Comparison of ENCODE assay signal across 8 cellular contexts in the genomic region with DNA sequence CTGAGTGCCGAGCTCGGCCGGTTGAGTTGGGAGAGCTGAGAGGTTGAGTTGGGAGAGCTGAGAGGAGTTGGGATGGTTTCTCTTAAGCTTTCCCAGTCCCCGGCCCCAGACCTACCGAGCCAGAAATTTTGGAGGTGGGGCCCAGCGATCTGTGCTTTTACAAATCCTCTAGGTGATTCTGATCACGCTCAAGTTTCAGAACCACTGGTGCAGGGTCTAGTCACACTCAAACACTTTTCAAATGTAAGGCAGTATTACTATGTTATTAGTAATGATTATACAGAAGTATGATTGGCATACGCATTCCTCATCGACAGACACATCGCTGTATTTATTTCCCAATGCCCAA. TPM values are rescaled to one million over a fixed set of nuclear protein-coding genes. Genes with fewer than 3 reads are reported as not detected.
A peak's percentile ranks its signal among the peaks of the same experiment; 100 is the strongest.
DNase-seq lines count a peak whose midpoint lies in the region; ATAC-seq and TF ChIP-seq lines count a peak whose summit lies in the region.

No MANE protein-coding gene starts in this region.

- no peaks in the 10 kb centered on the region for H3K9me3 ChIP-seq in NT2/D1 (ENCODE audit: insufficient read depth, low read length)

- H3K36me3 ChIP-seq in NT2/D1 (ENCODE audit: insufficient read depth, insufficient read length, low read length) = peaks cover 9% of the 10 kb centered on the region

- H3K4me1 Mint-ChIP-seq in effector memory CD8-positive, alpha-beta T cell (ENCODE audit: low read depth in 2 of 2) = peaks cover 34 to 56% of the 10 kb centered on the region in 2 donors
- peaks cover 36% of the 10 kb centered on the region for H3K4me1 Mint-ChIP-seq in neural crest cell

- no peaks in the 10 kb centered on the region for H3K9me3 Mint-ChIP-seq in effector memory CD8-positive, alpha-beta T cell
- H3K9me3 Mint-ChIP-seq in neural crest cell = no peaks in the 10 kb centered on the region

- no peaks in the 10 kb centered on the region for H3K27me3 Mint-ChIP-seq in effector memory CD8-positive, alpha-beta T cell
- peaks cover 2% of the 10 kb centered on the region for H3K27me3 Mint-ChIP-seq in neural crest cell (ENCODE audit: low read depth)

- H3K27ac Mint-ChIP-seq in effector memory CD8-positive, alpha-beta T cell = peak overlapping the region; percentile 93 to 97
- H3K27ac Mint-ChIP-seq in neural crest cell (ENCODE audit: unreplicated experiment) = peak overlapping the region; percentile 97

- no peak for ATAC-seq in effector memory CD8-positive, alpha-beta T cell (replicated peaks)
- no peak for ATAC-seq in HG03439 (IDR thresholded peaks at IDR 0.05; ENCODE audit: unreplicated experiment)

- no peak for TF ChIP-seq CTCF in C4-2B (conservative IDR thresholded peaks at IDR 0.05)
- no peak for TF ChIP-seq CTCF in neural crest cell (conservative IDR thresholded peaks at IDR 0.05)

- no peak for DNase-seq in NT2/D1 (ENCODE audit: low read depth, low spot score)
- DNase-seq in effector memory CD8-positive, alpha-beta T cell = no peak
- no peak for DNase-seq in neural crest cell (ENCODE audit: low read depth, low spot score)
- DNase-seq in NCI-H2081 (lab: John Stamatoyannopoulos, UW) = no peak
- DNase-seq in DMS114 treated with DMSO at 0.1 percent for 48 hours (lab: John Stamatoyannopoulos, UW; ENCODE audit: unreplicated experiment) = no peak
- DNase-seq in NCI-H1436 treated with DMSO at 0.1 percent for 48 hours (lab: John Stamatoyannopoulos, UW) = no peak

- peaks cover 3% of the 10 kb centered on the region for H3K4me1 ChIP-seq in NT2/D1 (ENCODE audit: insufficient read depth, insufficient read length)

- peak overlapping the region; percentile 88 for H3K27ac ChIP-seq in C4-2B

- peak overlapping the region; percentile 94 to 99 for H3K4me3 Mint-ChIP-seq in effector memory CD8-positive, alpha-beta T cell
- H3K4me3 Mint-ChIP-seq in neural crest cell = peak overlapping the region; percentile 97

- H3K27me3 ChIP-seq in NT2/D1 (ENCODE audit: insufficient read depth, insufficient read length) = no peaks in the 10 kb centered on the region

- H3K4me3 ChIP-seq in NT2/D1 (ENCODE audit: insufficient read length, low read depth) = peak overlapping the region; percentile 78

- peak overlapping the region; percentile 84 for H3K9ac ChIP-seq in NT2/D1 (ENCODE audit: insufficient read length, low read depth)

- peaks cover 16% of the 10 kb centered on the region for H3K36me3 Mint-ChIP-seq in effector memory CD8-positive, alpha-beta T cell (ENCODE audit: insufficient read depth)
- H3K36me3 Mint-ChIP-seq in neural crest cell (ENCODE audit: low read depth) = peaks cover 2% of the 10 kb centered on the region

RNA-seq across cellular contexts. Expression of a gene that starts 0.3 kb away (rescaled TPM):
- 53.8 TPM in 2 replicates for total RNA-seq in neural crest cell
